In genomic region chr5:141681295-141681694, GRCh38 we compare ENCODE assay signal across 6 cellular contexts. TPM values are rescaled to one million over a fixed set of nuclear protein-coding genes. Genes with fewer than 3 reads are reported as not detected.
DNase-seq lines count a peak whose midpoint lies in the region; ATAC-seq and TF ChIP-seq lines count a peak whose summit lies in the region.

No MANE protein-coding gene starts in this region.

- H4K91ac ChIP-seq in trophoblast cell (ENCODE audit: low read depth, low read length), result peak overlapping the region; percentile 72

- peak overlapping the region; percentile 25 for H2AK5ac ChIP-seq in trophoblast cell (ENCODE audit: low read length)

- no peak overlapping the region; the same call in 1 of the 2 replicates for H3K4me3 ChIP-seq in MM.1S (ENCODE audit: low read length)
- H3K4me3 ChIP-seq in dorsolateral prefrontal cortex, result peak overlapping the region in 50 of 59 donors; percentile 22 to 65 (median 52)
- peak overlapping the region; percentile 23 for H3K4me3 ChIP-seq in trophoblast cell (ENCODE audit: low read depth, low read length)

- H3K9me3 ChIP-seq in MM.1S (replicated peaks; ENCODE audit: insufficient read depth, low read length) (no peaks in the 10 kb centered on the region), trophoblast cell (ENCODE audit: insufficient read depth, low read depth, low read length) (no peaks in the 10 kb centered on the region)

- H3K9me2 ChIP-seq in MM.1S (replicated peaks; ENCODE audit: insufficient read depth, low read length), result no peaks in the 10 kb centered on the region

- H4K12ac ChIP-seq in trophoblast cell (ENCODE audit: low read depth, low read length), result peak overlapping the region; percentile 68

- peak overlapping the region; percentile 19 for H3K18ac ChIP-seq in trophoblast cell (ENCODE audit: low read length)

- peak overlapping the region; percentile 39 for H2BK120ac ChIP-seq in trophoblast cell (ENCODE audit: insufficient read depth, low read length, poor library complexity)

- H3K9ac ChIP-seq in MM.1S (ENCODE audit: low read length) (no peak overlapping the region), trophoblast cell (ENCODE audit: low read length) (peak overlapping the region; percentile 61)

- H3K14ac ChIP-seq in trophoblast cell (ENCODE audit: low read length), result peak overlapping the region; percentile 38

- no peak for DNase-seq in MM.1S
- no peak for DNase-seq in dorsolateral prefrontal cortex
- no peak for DNase-seq in trophoblast cell
- DNase-seq in sciatic nerve (ENCODE audit: low spot score), result no peak
- DNase-seq in NCI-H446 treated with DMSO at 0.1 percent for 48 hours (lab: John Stamatoyannopoulos, UW), result no peak
- no peak for DNase-seq in amygdala (lab: John Stamatoyannopoulos, UW)

- H2AFZ ChIP-seq in MM.1S (ENCODE audit: low read length) (peak overlapping the region; percentile 45; the same call in 1 of the 2 replicates), trophoblast cell (ENCODE audit: insufficient read depth, low read length, poor library complexity) (no peak overlapping the region)

- H3K4ac ChIP-seq in trophoblast cell (ENCODE audit: low read depth, low read length), result peak overlapping the region; percentile 13

- H3K27me3 ChIP-seq in MM.1S (replicated peaks; ENCODE audit: insufficient read depth, low read length), result peaks cover 13% of the 10 kb centered on the region; the same call in 1 of the 2 replicates
- no peaks in the 10 kb centered on the region for H3K27me3 ChIP-seq in dorsolateral prefrontal cortex
- no peaks in the 10 kb centered on the region for H3K27me3 ChIP-seq in trophoblast cell (ENCODE audit: insufficient read depth, low read length)

- no peaks in the 10 kb centered on the region for H3F3A ChIP-seq in MM.1S (ENCODE audit: insufficient read depth, low read length)

- no peaks in the 10 kb centered on the region for H3K79me2 ChIP-seq in MM.1S (ENCODE audit: low read length)
- no peaks in the 10 kb centered on the region for H3K79me2 ChIP-seq in trophoblast cell (ENCODE audit: control insufficient read depth, insufficient read depth, low read length, poor library complexity)

- H4K8ac ChIP-seq in trophoblast cell (ENCODE audit: low read depth, low read length), result peak overlapping the region; percentile 43

- no peak overlapping the region for H3K23ac ChIP-seq in trophoblast cell (ENCODE audit: low read length)

- no peak for TF ChIP-seq CTCF in MM.1S (IDR thresholded peaks at IDR 0.05; ENCODE audit: low read length)
- no peak for TF ChIP-seq CTCF in dorsolateral prefrontal cortex (IDR thresholded peaks at IDR 0.05 in 54 of 56, conservative IDR thresholded peaks at IDR 0.05 in 2 of 56; ENCODE audit: low read depth in 1 of 56, partially characterized antibody in 56 of 56)

- peak overlapping the region; percentile 45 for H2BK5ac ChIP-seq in trophoblast cell (ENCODE audit: low read depth, low read length, poor library complexity)

- intact Hi-C loops in dorsolateral prefrontal cortex (cut with DNase I), result loop anchor here (10.0 kb wide), 2 partner anchors 444 to 464 kb away; no protein-coding TSS in a partner anchor
- intact Hi-C loops in sciatic nerve (cut with DNase I), result no loop called here

- H4K20me1 ChIP-seq in MM.1S (ENCODE audit: insufficient read depth, low read length), result no peaks in the 10 kb centered on the region

- WGBS in trophoblast cell (ENCODE audit: extremely low coverage, insufficient coverage, insufficient read length), result no CpG with 5 or more reads among the region's 2 CpGs

- no peaks in the 10 kb centered on the region for H3K36me3 ChIP-seq in MM.1S (replicated peaks; ENCODE audit: insufficient read depth, low read length)
- peaks cover 4 to 10% of the 10 kb centered on the region in 2 experiments for H3K36me3 ChIP-seq in trophoblast cell (ENCODE audit: control insufficient read depth in 1 of 2, insufficient read depth in 2 of 2, low read length in 2 of 2)

- peaks cover 14% of the 10 kb centered on the region for H3K79me1 ChIP-seq in trophoblast cell (ENCODE audit: low read length)

- H3K4me1 ChIP-seq in MM.1S (ENCODE audit: low read length), result no peaks in the 10 kb centered on the region
- peaks cover 20 to 27% of the 10 kb centered on the region in 2 experiments for H3K4me1 ChIP-seq in trophoblast cell (ENCODE audit: control insufficient read depth in 1 of 2, insufficient read depth in 2 of 2, low read length in 2 of 2)

- H2BK12ac ChIP-seq in trophoblast cell (ENCODE audit: low read length), result peak overlapping the region; percentile 7

- ATAC-seq in sciatic nerve, result no peak

- no peak overlapping the region for H3K27ac ChIP-seq in MM.1S (ENCODE audit: low read length)
- peak overlapping the region in 29 of 59 donors; percentile 14 to 82 (median 54) for H3K27ac ChIP-seq in dorsolateral prefrontal cortex
- peak overlapping the region; percentile 78 for H3K27ac ChIP-seq in trophoblast cell (ENCODE audit: low read depth, low read length)

- H3K4me2 ChIP-seq in MM.1S (ENCODE audit: low read depth, low read length) (peak overlapping the region; percentile 61; the same call in 1 of the 2 replicates), trophoblast cell (ENCODE audit: low read length) (peak overlapping the region; percentile 51)

RNA-seq across cellular contexts. Expression of gene ARAP3, which starts 0.7 kb away (rescaled TPM):
- total RNA-seq in dorsolateral prefrontal cortex (10 to 100 TPM in 66 of 120 experiments, 1 to 10 TPM in 54; 3.8 to 24.9 (median 10.5) TPM), sciatic nerve (22.4 TPM)
- 9.8 and 10.5 TPM in 2 replicates for polyA plus RNA-seq in trophoblast cell (2013)

RNA-seq across cellular contexts. Expression of gene FCHSD1, which starts 30.1 kb away (rescaled TPM):
- 10 to 100 TPM in 110 of 120 experiments, 1 to 10 TPM in 10; 7.1 to 36.8 (median 16.9) TPM for total RNA-seq in dorsolateral prefrontal cortex
- polyA plus RNA-seq in trophoblast cell (2013), result 18.2 and 18.6 TPM in 2 replicates
- total RNA-seq in sciatic nerve, result 33.0 TPM

RNA-seq across cellular contexts. Expression of gene RELL2, which starts 44.5 kb away (rescaled TPM):
- total RNA-seq in dorsolateral prefrontal cortex (10 to 100 TPM; 12.9 to 64.8 (median 38.0) TPM), sciatic nerve (0.85 TPM)
- polyA plus RNA-seq in trophoblast cell (2013), result 2.5 and 3.0 TPM in 2 replicates

RNA-seq across cellular contexts. Expression of gene HDAC3, which starts 44.6 kb away (rescaled TPM):
- total RNA-seq in dorsolateral prefrontal cortex (10 to 100 TPM; 44.4 to 98.2 (median 64.1) TPM), sciatic nerve (47.6 TPM)
- polyA plus RNA-seq in trophoblast cell (2013), result 53.3 and 54.0 TPM in 2 replicates
